ENCODE assay signal across 29 cellular contexts in genomic region chr1:27303509-27303908, GRCh38. TPM values are rescaled to one million over a fixed set of nuclear protein-coding genes. Genes with fewer than 3 reads are reported as not detected.
"Had no signal": no experiment of that assay in that cellular context is flagged by ENCODE, and none has a peak within 500 bp of the region (broad histone marks: within the 10 kb centered on the region; RNA-seq: fewer than 3 reads in every experiment).

No MANE protein-coding gene starts in this region.

- H3K4me1 Mint-ChIP-seq: activated CD4-positive, alpha-beta memory T cell treated with anti-CD3 and anti-CD28 coated beads, Interleukin-2, amount 10 ng/mL, durations not matched to agents 7 days and 5 days; activated CD4-positive, alpha-beta T cell treated with anti-CD3 and anti-CD28 coated beads for 36 hours; activated CD4-positive, alpha-beta T cell treated with anti-CD3 and anti-CD28 coated beads, Interleukin-2, amount 10 ng/mL, durations not matched to agents 24 days and 14 days had no signal

- H3K4me3 Mint-ChIP-seq: activated CD4-positive, alpha-beta memory T cell treated with anti-CD3 and anti-CD28 coated beads, Interleukin-2, amount 10 ng/mL, durations not matched to agents 7 days and 5 days; activated CD4-positive, alpha-beta T cell treated with anti-CD3 and anti-CD28 coated beads for 36 hours; activated CD4-positive, alpha-beta T cell treated with anti-CD3 and anti-CD28 coated beads, Interleukin-2, amount 10 ng/mL, durations not matched to agents 24 days and 14 days; activated naive CD8-positive, alpha-beta T cell; activated T-cell treated with anti-CD3 and anti-CD28 coated beads, Interleukin-2, amount 50 U/mL, for 24 hours; activated T-cell treated with anti-CD3 and anti-CD28 coated beads, Interleukin-2, amount 50 U/mL, for 72 hours; effector memory CD8-positive, alpha-beta T cell; T-helper 17 cell; T-helper 2 cell treated with Interferon-gamma antibody and Interleukin-4, amounts not matched to agents 5 μg/mL and 100 μg/mL, for 36 hours had no signal

- H3K36me3 Mint-ChIP-seq: activated naive CD8-positive, alpha-beta T cell had no signal

- H3K27me3 Mint-ChIP-seq: activated CD4-positive, alpha-beta memory T cell treated with anti-CD3 and anti-CD28 coated beads, Interleukin-2, amount 10 ng/mL, durations not matched to agents 7 days and 5 days; activated CD4-positive, alpha-beta T cell treated with anti-CD3 and anti-CD28 coated beads for 36 hours; activated CD4-positive, alpha-beta T cell treated with anti-CD3 and anti-CD28 coated beads, Interleukin-2, amount 10 ng/mL, durations not matched to agents 24 days and 14 days; activated naive CD8-positive, alpha-beta T cell; activated T-cell treated with anti-CD3 and anti-CD28 coated beads, Interleukin-2, amount 50 U/mL, for 24 hours; effector memory CD8-positive, alpha-beta T cell; T-helper 17 cell had no signal

- H3K9me3 ChIP-seq: body of pancreas, esophagus squamous epithelium had no signal

- DNase-seq: activated CD4-positive, alpha-beta memory T cell treated with anti-CD3 and anti-CD28 coated beads, Interleukin-2, amount 10 ng/mL, durations not matched to agents 7 days and 5 days; activated CD4-positive, alpha-beta T cell treated with anti-CD3 and anti-CD28 coated beads for 36 hours; activated CD4-positive, alpha-beta T cell treated with anti-CD3 and anti-CD28 coated beads, Interleukin-2, amount 10 ng/mL, durations not matched to agents 24 days and 14 days; activated CD4-positive, alpha-beta T cell treated with anti-CD3 and anti-CD28 coated beads, Interleukin-2, amount 50 U/mL, for 4 hours; activated CD4-positive, CD25-positive, alpha-beta regulatory T cell; activated CD4-positive, CD25-positive, alpha-beta regulatory T cell treated with anti-CD3 and anti-CD28 coated beads, Interleukin-2, amount 50 U/mL, for 72 hours; activated CD8-positive, alpha-beta memory T cell treated with anti-CD3 and anti-CD28 coated beads, Interleukin-2, amount 50 U/mL, for 48 hours; activated gamma-delta T cell; activated naive CD4-positive, alpha-beta T cell treated with anti-CD3 and anti-CD28 coated beads, Interleukin-2, amount 50 U/mL, for 16 hours; activated naive CD4-positive, alpha-beta T cell treated with Interleukin-2 at 50 U/mL for 16 hours; activated T-cell treated with anti-CD3 and anti-CD28 coated beads for 4 hours; activated T-cell treated with anti-CD3 and anti-CD28 coated beads, Interleukin-2, amount 50 U/mL, for 24 hours; activated T-cell treated with anti-CD3 and anti-CD28 coated beads, Interleukin-2, amount 50 U/mL, for 72 hours; amniotic stem cell; body of pancreas; caudate nucleus; cortex of kidney; dermis blood vessel endothelial cell; effector CD4-positive, alpha-beta T cell; effector memory CD8-positive, alpha-beta T cell; esophagus squamous epithelium; head of caudate nucleus; T-helper 1 cell; T-helper 17 cell; T1000; WERI-Rb-1 had no signal

- H3K27ac ChIP-seq: body of pancreas, esophagus squamous epithelium, WERI-Rb-1 had no signal

- H3K4me3 ChIP-seq: body of pancreas, esophagus squamous epithelium had no signal

- H3K9me3 Mint-ChIP-seq: activated CD4-positive, alpha-beta memory T cell treated with anti-CD3 and anti-CD28 coated beads, Interleukin-2, amount 10 ng/mL, durations not matched to agents 7 days and 5 days; activated CD4-positive, alpha-beta T cell treated with anti-CD3 and anti-CD28 coated beads, Interleukin-2, amount 10 ng/mL, durations not matched to agents 24 days and 14 days; activated T-cell treated with anti-CD3 and anti-CD28 coated beads, Interleukin-2, amount 50 U/mL, for 24 hours; activated T-cell treated with anti-CD3 and anti-CD28 coated beads, Interleukin-2, amount 50 U/mL, for 72 hours; effector memory CD8-positive, alpha-beta T cell; T-helper 2 cell treated with Interferon-gamma antibody and Interleukin-4, amounts not matched to agents 5 μg/mL and 100 μg/mL, for 36 hours had no signal

- H3K27me3 ChIP-seq: body of pancreas, esophagus squamous epithelium had no signal

- ATAC-seq: activated CD4-positive, alpha-beta T cell treated with anti-CD3 and anti-CD28 coated beads for 36 hours; activated T-cell treated with anti-CD3 and anti-CD28 coated beads, Interleukin-2, amount 50 U/mL, for 72 hours; body of pancreas; effector memory CD8-positive, alpha-beta T cell; T-helper 17 cell had no signal

- H3K4me1 ChIP-seq: body of pancreas had no signal

- H3K27ac Mint-ChIP-seq: activated CD4-positive, alpha-beta memory T cell treated with anti-CD3 and anti-CD28 coated beads, Interleukin-2, amount 10 ng/mL, durations not matched to agents 7 days and 5 days; activated CD4-positive, alpha-beta T cell treated with anti-CD3 and anti-CD28 coated beads for 36 hours; activated CD4-positive, alpha-beta T cell treated with anti-CD3 and anti-CD28 coated beads, Interleukin-2, amount 10 ng/mL, durations not matched to agents 24 days and 14 days; activated naive CD8-positive, alpha-beta T cell; activated T-cell treated with anti-CD3 and anti-CD28 coated beads, Interleukin-2, amount 50 U/mL, for 24 hours; activated T-cell treated with anti-CD3 and anti-CD28 coated beads, Interleukin-2, amount 50 U/mL, for 72 hours; effector memory CD8-positive, alpha-beta T cell; T-helper 17 cell; T-helper 2 cell treated with Interferon-gamma antibody and Interleukin-4, amounts not matched to agents 5 μg/mL and 100 μg/mL, for 36 hours had no signal

RNA-seq across cellular contexts. Expression of gene SYTL1, which starts 38.3 kb away (rescaled TPM):
- total RNA-seq: dermis blood vessel endothelial cell, frontal cortex had no signal
